In genomic region chr4:142112451-142112850, GRCh38 we compare ENCODE assay signal across 26 cellular contexts.
DNase-seq lines count a peak whose midpoint lies in the region; ATAC-seq and TF ChIP-seq lines count a peak whose summit lies in the region.
"Had no signal": no experiment of that assay in that cellular context is flagged by ENCODE, and none has a peak within 500 bp of the region (broad histone marks: within the 10 kb centered on the region; RNA-seq: fewer than 3 reads in every experiment).

No MANE protein-coding gene starts in this region.

- TF ChIP-seq CTCF in cardiac fibroblast (IDR thresholded peaks at IDR 0.05; ENCODE audit: low read depth, low read length), result no peak
- TF ChIP-seq CTCF in fibroblast of pulmonary artery (IDR thresholded peaks at IDR 0.05; ENCODE audit: low read length, missing control alignments), result no peak
- no peak for TF ChIP-seq CTCF in ascending aorta (IDR thresholded peaks at IDR 0.05)

- no peak overlapping the region for H3K27ac ChIP-seq in ascending aorta
- H3K27ac ChIP-seq: KMS-11 had no signal

- no peaks in the 10 kb centered on the region for H3K36me3 ChIP-seq in ascending aorta

- H3K27me3 ChIP-seq in ascending aorta, result no peaks in the 10 kb centered on the region

- intact Hi-C loops in ascending aorta (cut with DNase I), result no loop called here

- no peaks in the 10 kb centered on the region for H3K4me1 ChIP-seq in ascending aorta

- H3K4me3 ChIP-seq in cardiac fibroblast (replicated peaks in 1 of 2; ENCODE audit: low read depth in 2 of 2, low read length in 2 of 2) (no peak overlapping the region), fibroblast of pulmonary artery (replicated peaks; ENCODE audit: low read depth, low read length) (no peak overlapping the region), skeletal muscle cell (ENCODE audit: low read depth, low read length) (no peak overlapping the region), ascending aorta (no peak overlapping the region)
- H3K4me3 ChIP-seq: GM12878 had no signal

- DNase-seq in HCEC 1CT (peak; percentile 2), cardiac fibroblast (ENCODE audit: low read depth in 2 of 2) (peak; percentile 65 to 75), fibroblast of pulmonary artery (ENCODE audit: low read depth) (peak; percentile 75), skeletal muscle cell (ENCODE audit: low read depth) (peak; percentile 32), NCI-H2171 (lab: John Stamatoyannopoulos, UW) (no peak), ascending aorta (ENCODE audit: low spot score in 2 of 2) (no peak)
- no peak for DNase-seq in activated CD8-positive, alpha-beta memory T cell treated with anti-CD3 and anti-CD28 coated beads, Interleukin-2, amount 50 U/mL, for 48 hours
- DNase-seq: C1 segment of cervical spinal cord; CD4-positive, alpha-beta memory T cell; COR-L47; DMS79; EL; GDM1; NCI-H1092; NCI-H1436; NCI-H187; NCI-H2081 treated with DMSO at 0.1 percent for 48 hours; NCI-H2171 treated with DMSO at 0.1 percent for 48 hours; NCI-H446; NCI-H524 treated with DMSO at 0.1 percent for 48 hours; NCI-H774; SK-N-SH had no signal

- H3K9me3 ChIP-seq in ascending aorta, result no peaks in the 10 kb centered on the region
- H3K9me3 ChIP-seq: SK-N-SH had no signal

- no peak for ATAC-seq in GM18861 (IDR thresholded peaks at IDR 0.05; ENCODE audit: unreplicated experiment)
- ATAC-seq: GM12878, HCT116 had no signal

Comparison
In these comparisons a context has a peak if more than half of its experiments do, and no peak if none do; other contexts are left out.
1. DNase-seq: peak in HCEC 1CT (single experiment), cardiac fibroblast (2 of 2), fibroblast of pulmonary artery (single experiment) and skeletal muscle cell (single experiment); none in NCI-H2171 (single experiment), ascending aorta (0 of 2) and activated CD8-positive, alpha-beta memory T cell treated with anti-CD3 and anti-CD28 coated beads, Interleukin-2, amount 50 U/mL, for 48 hours (single experiment).